ENCODE assay signal across 1 cellular context in the genomic region with DNA sequence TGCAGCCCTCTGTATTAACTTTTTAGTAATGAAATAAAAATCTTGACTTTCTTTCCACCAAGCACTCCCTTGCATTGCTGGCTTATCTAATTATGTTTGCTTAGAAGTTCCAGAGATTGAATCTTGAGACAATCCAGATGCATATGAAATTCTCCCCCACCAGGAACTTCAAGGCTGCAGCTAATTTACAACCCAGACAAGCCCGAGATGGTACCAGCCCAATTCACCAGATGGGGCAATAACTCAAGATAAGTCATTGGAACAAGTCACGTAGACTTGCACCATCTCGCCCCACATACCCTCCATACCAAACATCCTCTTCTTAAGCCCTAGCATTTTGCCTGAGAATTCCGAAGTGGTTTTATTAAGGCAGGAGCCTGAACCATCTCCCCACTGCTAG.
TF ChIP-seq lines count a peak whose summit lies in the region.

No MANE protein-coding gene starts in this region.

TF ChIP-seq in SK-N-SH treated with all-trans-retinoic acid at 6 μM for 48 hours, 23 proteins besides CTCF, POLR2A, EP300 and RAD21 (continued from another document):
- TF ChIP-seq PATZ1 (CRISPR knock-in tag; IDR thresholded peaks at IDR 0.05; ENCODE audit: borderline replicate concordance) (no peak), SNAI2 (CRISPR knock-in tag; IDR thresholded peaks at IDR 0.05) (no peak), PPARA (CRISPR knock-in tag; IDR thresholded peaks at IDR 0.05; ENCODE audit: borderline replicate concordance) (no peak), BACH2 (CRISPR knock-in tag; IDR thresholded peaks at IDR 0.05; ENCODE audit: borderline replicate concordance) (no peak), ESRRG (CRISPR knock-in tag; IDR thresholded peaks at IDR 0.05) (peak; percentile 49; the same call in 1 of the 2 replicates), ZFP3 (CRISPR knock-in tag; IDR thresholded peaks at IDR 0.05) (0 out of 2 replicates have a peak, but pooled peaks have one; percentile 21), TCF4 (CRISPR knock-in tag; IDR thresholded peaks at IDR 0.05; ENCODE audit: borderline replicate concordance) (peak; percentile 84)
- TF ChIP-seq, protein P1, sequence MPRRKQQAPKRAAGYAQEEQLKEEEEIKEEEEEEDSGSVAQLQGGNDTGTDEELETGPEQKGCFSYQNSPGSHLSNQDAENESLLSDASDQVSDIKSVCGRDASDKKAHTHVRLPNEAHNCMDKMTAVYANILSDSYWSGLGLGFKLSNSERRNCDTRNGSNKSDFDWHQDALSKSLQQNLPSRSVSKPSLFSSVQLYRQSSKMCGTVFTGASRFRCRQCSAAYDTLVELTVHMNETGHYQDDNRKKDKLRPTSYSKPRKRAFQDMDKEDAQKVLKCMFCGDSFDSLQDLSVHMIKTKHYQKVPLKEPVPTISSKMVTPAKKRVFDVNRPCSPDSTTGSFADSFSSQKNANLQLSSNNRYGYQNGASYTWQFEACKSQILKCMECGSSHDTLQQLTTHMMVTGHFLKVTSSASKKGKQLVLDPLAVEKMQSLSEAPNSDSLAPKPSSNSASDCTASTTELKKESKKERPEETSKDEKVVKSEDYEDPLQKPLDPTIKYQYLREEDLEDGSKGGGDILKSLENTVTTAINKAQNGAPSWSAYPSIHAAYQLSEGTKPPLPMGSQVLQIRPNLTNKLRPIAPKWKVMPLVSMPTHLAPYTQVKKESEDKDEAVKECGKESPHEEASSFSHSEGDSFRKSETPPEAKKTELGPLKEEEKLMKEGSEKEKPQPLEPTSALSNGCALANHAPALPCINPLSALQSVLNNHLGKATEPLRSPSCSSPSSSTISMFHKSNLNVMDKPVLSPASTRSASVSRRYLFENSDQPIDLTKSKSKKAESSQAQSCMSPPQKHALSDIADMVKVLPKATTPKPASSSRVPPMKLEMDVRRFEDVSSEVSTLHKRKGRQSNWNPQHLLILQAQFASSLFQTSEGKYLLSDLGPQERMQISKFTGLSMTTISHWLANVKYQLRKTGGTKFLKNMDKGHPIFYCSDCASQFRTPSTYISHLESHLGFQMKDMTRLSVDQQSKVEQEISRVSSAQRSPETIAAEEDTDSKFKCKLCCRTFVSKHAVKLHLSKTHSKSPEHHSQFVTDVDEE (CRISPR knock-in tag; IDR thresholded peaks at IDR 0.05) = peak; percentile 66; the same call in 1 of the 2 replicates
- TF ChIP-seq, protein P2, sequence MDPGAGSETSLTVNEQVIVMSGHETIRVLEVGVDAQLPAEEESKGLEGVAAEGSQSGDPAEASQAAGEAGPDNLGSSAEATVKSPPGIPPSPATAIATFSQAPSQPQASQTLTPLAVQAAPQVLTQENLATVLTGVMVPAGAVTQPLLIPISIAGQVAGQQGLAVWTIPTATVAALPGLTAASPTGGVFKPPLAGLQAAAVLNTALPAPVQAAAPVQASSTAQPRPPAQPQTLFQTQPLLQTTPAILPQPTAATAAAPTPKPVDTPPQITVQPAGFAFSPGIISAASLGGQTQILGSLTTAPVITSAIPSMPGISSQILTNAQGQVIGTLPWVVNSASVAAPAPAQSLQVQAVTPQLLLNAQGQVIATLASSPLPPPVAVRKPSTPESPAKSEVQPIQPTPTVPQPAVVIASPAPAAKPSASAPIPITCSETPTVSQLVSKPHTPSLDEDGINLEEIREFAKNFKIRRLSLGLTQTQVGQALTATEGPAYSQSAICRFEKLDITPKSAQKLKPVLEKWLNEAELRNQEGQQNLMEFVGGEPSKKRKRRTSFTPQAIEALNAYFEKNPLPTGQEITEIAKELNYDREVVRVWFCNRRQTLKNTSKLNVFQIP (CRISPR knock-in tag; IDR thresholded peaks at IDR 0.05; ENCODE audit: borderline replicate concordance, low read depth) = no peak
